ENCODE assay signal across 8 cellular contexts in the genomic region with DNA sequence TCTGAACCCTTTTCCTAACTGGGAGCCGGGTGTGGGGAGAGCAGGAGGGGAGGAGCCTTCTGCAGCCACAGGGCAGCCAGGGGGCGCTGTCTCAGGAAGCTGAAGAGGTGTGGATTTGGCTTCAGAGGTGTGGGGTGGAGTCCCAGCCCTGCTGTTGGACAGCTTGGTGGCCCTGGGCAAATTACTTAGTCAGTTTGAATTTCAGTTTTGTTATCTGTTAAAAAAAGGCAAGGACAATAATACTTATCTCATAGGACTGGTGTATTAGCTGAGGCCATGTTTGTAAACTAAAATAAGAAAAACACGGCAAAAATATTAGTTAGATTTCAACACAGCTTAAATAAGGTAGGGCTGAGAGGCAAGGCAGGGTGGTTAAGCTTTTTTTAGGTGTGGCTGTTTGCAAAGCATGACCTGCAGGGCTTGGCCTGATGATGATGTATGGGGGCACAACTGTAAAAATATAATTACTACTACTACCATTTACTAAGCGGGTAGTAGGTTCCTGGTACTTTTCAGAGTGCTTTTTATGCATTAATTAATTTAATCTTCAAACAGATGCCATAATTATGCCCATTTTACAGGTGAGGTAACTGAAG.
DNase-seq lines count a peak whose midpoint lies in the region; ATAC-seq and TF ChIP-seq lines count a peak whose summit lies in the region.

No MANE protein-coding gene starts in this region.

- H2AFZ ChIP-seq in GM23248, result 0 out of 2 replicates have a peak overlapping the region, but pooled peaks have one; percentile 5

- peak; percentile 90 for ATAC-seq in left ventricle myocardium superior
- ATAC-seq in GM21737 (IDR thresholded peaks at IDR 0.05; ENCODE audit: unreplicated experiment), result no peak

- no peak overlapping the region for H3K9ac ChIP-seq in GM23248

- H3K9me2 ChIP-seq in GM23248 (ENCODE audit: insufficient read depth), result no peaks in the 10 kb centered on the region

- WGBS in GM23248 (ENCODE audit: low coverage in 1 of 2, low lambda C conversion rate in 2 of 2, missing lambda C conversion rate in 2 of 2), 2 experiments, result 55 to 56% methylated on average over 4 of the region's 4 CpGs
- WGBS in adrenal gland, 4 donors, result 50 to 57% (median 53%) methylated on average over 4 of the region's 4 CpGs

- H3K9me3 ChIP-seq in GM23248 (ENCODE audit: low read depth) (no peaks in the 10 kb centered on the region), SJSA1 (replicated peaks) (no peaks in the 10 kb centered on the region), adrenal gland (replicated peaks in 1 of 3) (no peaks in the 10 kb centered on the region)

- H3K4me2 ChIP-seq in GM23248 (ENCODE audit: unreplicated experiment), result no peak overlapping the region

- DNase-seq in GDM1 (lab: John Stamatoyannopoulos, UW) (peak; percentile 54), GM23248 (peak; percentile 86), SJSA1 (ENCODE audit: low read depth in 1 of 2, low spot score in 2 of 2) (peak; percentile 71 to 83), adrenal gland (peak; percentile 66 to 84 (median 77)), left ventricle myocardium superior (peak; percentile 90), retinal pigment epithelial cell (ENCODE audit: low read depth) (no peak)

- H4K20me1 ChIP-seq in GM23248 (ENCODE audit: insufficient read depth), result no peaks in the 10 kb centered on the region

- H3K4me1 ChIP-seq in GM23248 (ENCODE audit: insufficient read depth), result peaks cover 13% of the 10 kb centered on the region
- H3K4me1 ChIP-seq in SJSA1 (replicated peaks), result peaks cover 39% of the 10 kb centered on the region
- H3K4me1 ChIP-seq in adrenal gland (replicated peaks in 1 of 2), result no peaks in the 10 kb centered on the region

- no peaks in the 10 kb centered on the region for H3K36me3 ChIP-seq in GM23248 (ENCODE audit: low read depth)
- H3K36me3 ChIP-seq in SJSA1, result 0 out of 2 replicates have a peak, but pooled peaks cover 11% of the 10 kb centered on the region
- H3K36me3 ChIP-seq in adrenal gland (replicated peaks in 1 of 2), result no peaks in the 10 kb centered on the region

- H3K27ac ChIP-seq in GM23248 (no peak overlapping the region), SJSA1 (no peak overlapping the region), adrenal gland (no peak overlapping the region)

- H3K79me2 ChIP-seq in GM23248 (ENCODE audit: insufficient read depth), result no peaks in the 10 kb centered on the region

- in situ Hi-C loops in GM23248 (cut with MboI), result loop anchor here (25.0 kb wide), 1 partner anchor 105 kb away; the partner anchor contains the start of gene PLXNA2

- no peaks in the 10 kb centered on the region for H3K27me3 ChIP-seq in GM23248 (replicated peaks; ENCODE audit: insufficient read depth)
- H3K27me3 ChIP-seq in SJSA1 (replicated peaks), result no peaks in the 10 kb centered on the region
- no peaks in the 10 kb centered on the region for H3K27me3 ChIP-seq in adrenal gland

- TF ChIP-seq POLR2A in adrenal gland (IDR thresholded peaks at IDR 0.05), result no peak

- peak; percentile 99 for TF ChIP-seq CTCF in LNCAP (IDR thresholded peaks at IDR 0.05)
- peak; percentile 64 to 80 (median 74) for TF ChIP-seq CTCF in adrenal gland (IDR thresholded peaks at IDR 0.05)
- TF ChIP-seq CTCF in retinal pigment epithelial cell (conservative IDR thresholded peaks at IDR 0.05; ENCODE audit: low read depth, low read length), result peak; percentile 96

- H3K4me3 ChIP-seq in GM23248 (no peak overlapping the region), SJSA1 (no peak overlapping the region), adrenal gland (no peak overlapping the region), retinal pigment epithelial cell (ENCODE audit: low read length) (no peak overlapping the region)

- H3F3A ChIP-seq in GM23248 (ENCODE audit: insufficient read depth), result no peaks in the 10 kb centered on the region

- intact Hi-C loops in adrenal gland (cut with DNase I) (loop anchor here (2.0 to 5.0 kb wide), 2 partner anchors 108 to 110 kb away; partner anchors contain the start of gene PLXNA2 (in 1 of the 2)), left ventricle myocardium superior (cut with micrococcal nuclease) (loop anchor here (10.0 kb wide), 1 partner anchor 112 kb away; the partner anchor contains the start of gene PLXNA2)
